1 cellular context compared by ENCODE assay signal in the genomic region with DNA sequence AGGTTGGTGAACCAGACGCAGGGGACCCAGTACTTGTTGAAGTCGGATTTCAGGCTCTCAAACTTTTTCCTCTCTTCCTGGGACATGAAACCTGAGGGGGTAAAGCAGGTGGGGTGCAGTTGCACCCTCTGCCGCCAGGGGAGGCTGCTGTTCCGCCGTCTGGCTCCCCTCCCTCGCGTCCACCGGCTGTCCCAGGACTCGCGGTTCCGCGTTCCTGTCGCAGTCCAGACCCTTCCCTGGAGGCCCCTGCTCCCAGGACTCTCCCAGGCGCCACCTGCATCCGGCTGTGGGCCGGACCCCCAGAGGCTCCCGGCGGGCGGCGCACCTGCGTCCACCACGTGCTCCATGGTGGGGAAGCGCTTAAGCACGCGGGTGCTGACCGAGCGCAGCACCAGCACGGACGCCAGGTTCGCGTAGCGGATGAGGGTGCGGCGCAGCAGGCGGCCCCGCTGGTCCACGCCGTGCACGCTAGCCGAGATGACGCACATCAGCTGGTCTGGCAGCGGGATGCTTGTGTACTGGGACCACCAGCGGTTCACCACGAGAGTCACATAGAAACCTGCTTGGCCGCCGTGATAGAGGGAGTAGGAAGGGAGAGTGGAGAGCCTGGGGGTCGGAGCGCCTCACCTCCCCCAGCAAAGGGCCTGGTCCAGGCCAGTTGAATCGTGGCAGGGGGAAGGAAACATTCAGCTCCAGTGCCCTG.
TF ChIP-seq lines count a peak whose summit lies in the region.

No MANE protein-coding gene starts in this region.

TF ChIP-seq in K562, 482 proteins besides CTCF, POLR2A, EP300 and RAD21 (continued from another document and continues in another):
- peak; percentile 40 for TF ChIP-seq VEZF1 (CRISPR knock-in tag; IDR thresholded peaks at IDR 0.05)
- peak; percentile 87 for TF ChIP-seq SMC3 (conservative IDR thresholded peaks at IDR 0.05; ENCODE audit: insufficient read depth, low read depth, low read length)
- TF ChIP-seq SPI1 (IDR thresholded peaks at IDR 0.05; ENCODE audit: borderline replicate concordance, low read depth, low read length), result 0 out of 2 replicates have a peak, but pooled peaks have one; percentile 11
- TF ChIP-seq U2AF2 (optimal IDR thresholded peaks at IDR 0.05; ENCODE audit: low read depth, low read length), result no peak
- no peak for TF ChIP-seq ZNF436 (CRISPR knock-in tag; IDR thresholded peaks at IDR 0.05)
- 0 out of 2 replicates have a peak, but pooled peaks have one; percentile 16 for TF ChIP-seq DMBX1 (CRISPR knock-in tag; IDR thresholded peaks at IDR 0.05; ENCODE audit: borderline replicate concordance)
- peak; percentile 14; the same call in 1 of the 2 replicates for TF ChIP-seq ARID1B (IDR thresholded peaks at IDR 0.05)
- peak; percentile 23; the same call in 1 of the 2 replicates for TF ChIP-seq ZBTB7A (IDR thresholded peaks at IDR 0.05; ENCODE audit: borderline replicate concordance, control insufficient read depth, low read depth, low read length)
- no peak for TF ChIP-seq ZSCAN29 (IDR thresholded peaks at IDR 0.05)
- TF ChIP-seq HIVEP1 (CRISPR knock-in tag; IDR thresholded peaks at IDR 0.05), result no peak
- TF ChIP-seq TSC22D4 (tag; IDR thresholded peaks at IDR 0.05), result no peak
- peak; percentile 84 for TF ChIP-seq RB1 (IDR thresholded peaks at IDR 0.05; ENCODE audit: low read depth)
- TF ChIP-seq FOXM1 (IDR thresholded peaks at IDR 0.05; ENCODE audit: low read depth), result no peak
- peak; percentile 58; the same call in 1 of the 2 replicates for TF ChIP-seq FOXM1 (CRISPR knock-in tag; IDR thresholded peaks at IDR 0.05; ENCODE audit: low read depth)
- TF ChIP-seq ZNF589 (CRISPR knock-in tag; IDR thresholded peaks at IDR 0.05; ENCODE audit: low read depth), result no peak
- TF ChIP-seq ZNF184 (CRISPR knock-in tag; IDR thresholded peaks at IDR 0.05), result no peak
- TF ChIP-seq, protein P1, sequence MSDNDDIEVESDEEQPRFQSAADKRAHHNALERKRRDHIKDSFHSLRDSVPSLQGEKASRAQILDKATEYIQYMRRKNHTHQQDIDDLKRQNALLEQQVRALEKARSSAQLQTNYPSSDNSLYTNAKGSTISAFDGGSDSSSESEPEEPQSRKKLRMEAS (CRISPR knock-in tag; IDR thresholded peaks at IDR 0.05), result peak; percentile 63
- TF ChIP-seq, protein P2, sequence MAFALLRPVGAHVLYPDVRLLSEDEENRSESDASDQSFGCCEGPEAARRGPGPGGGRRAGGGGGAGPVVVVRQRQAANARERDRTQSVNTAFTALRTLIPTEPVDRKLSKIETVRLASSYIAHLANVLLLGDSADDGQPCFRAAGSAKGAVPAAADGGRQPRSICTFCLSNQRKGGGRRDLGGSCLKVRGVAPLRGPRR (CRISPR knock-in tag; IDR thresholded peaks at IDR 0.05), result no peak
- TF ChIP-seq, protein P3, sequence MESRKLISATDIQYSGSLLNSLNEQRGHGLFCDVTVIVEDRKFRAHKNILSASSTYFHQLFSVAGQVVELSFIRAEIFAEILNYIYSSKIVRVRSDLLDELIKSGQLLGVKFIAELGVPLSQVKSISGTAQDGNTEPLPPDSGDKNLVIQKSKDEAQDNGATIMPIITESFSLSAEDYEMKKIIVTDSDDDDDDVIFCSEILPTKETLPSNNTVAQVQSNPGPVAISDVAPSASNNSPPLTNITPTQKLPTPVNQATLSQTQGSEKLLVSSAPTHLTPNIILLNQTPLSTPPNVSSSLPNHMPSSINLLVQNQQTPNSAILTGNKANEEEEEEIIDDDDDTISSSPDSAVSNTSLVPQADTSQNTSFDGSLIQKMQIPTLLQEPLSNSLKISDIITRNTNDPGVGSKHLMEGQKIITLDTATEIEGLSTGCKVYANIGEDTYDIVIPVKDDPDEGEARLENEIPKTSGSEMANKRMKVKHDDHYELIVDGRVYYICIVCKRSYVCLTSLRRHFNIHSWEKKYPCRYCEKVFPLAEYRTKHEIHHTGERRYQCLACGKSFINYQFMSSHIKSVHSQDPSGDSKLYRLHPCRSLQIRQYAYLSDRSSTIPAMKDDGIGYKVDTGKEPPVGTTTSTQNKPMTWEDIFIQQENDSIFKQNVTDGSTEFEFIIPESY (CRISPR knock-in tag; IDR thresholded peaks at IDR 0.05), result peak; percentile 100
- TF ChIP-seq SRSF1 (IDR thresholded peaks at IDR 0.05; ENCODE audit: low read depth, low read length), result 0 out of 2 replicates have a peak, but pooled peaks have one; percentile 85
- TF ChIP-seq SMARCA4 (IDR thresholded peaks at IDR 0.05), result no peak
- TF ChIP-seq ESRRA (IDR thresholded peaks at IDR 0.05; ENCODE audit: borderline replicate concordance, low read depth), result 0 out of 2 replicates have a peak, but pooled peaks have one; percentile 14
- TF ChIP-seq TAL1 (IDR thresholded peaks at IDR 0.05), result no peak
- TF ChIP-seq TEAD4 (IDR thresholded peaks at IDR 0.05; ENCODE audit: low read length), result no peak
- TF ChIP-seq TEAD4 (CRISPR knock-in tag; IDR thresholded peaks at IDR 0.05; ENCODE audit: borderline replicate concordance), result 0 out of 2 replicates have a peak, but pooled peaks have one; percentile 29
- no peak; the same call in 1 of the 2 replicates for TF ChIP-seq ZFP91 (CRISPR knock-in tag; IDR thresholded peaks at IDR 0.05)
- TF ChIP-seq TRIM28 (IDR thresholded peaks at IDR 0.05), result no peak
- no peak for TF ChIP-seq SLC30A9 (CRISPR knock-in tag; IDR thresholded peaks at IDR 0.05)
- TF ChIP-seq TCF3 (CRISPR knock-in tag; IDR thresholded peaks at IDR 0.05), result peak; percentile 23; the same call in 1 of the 2 replicates
- peak; percentile 90 for TF ChIP-seq STAG1 (CRISPR knock-in tag; IDR thresholded peaks at IDR 0.05; ENCODE audit: borderline replicate concordance)
- no peak for TF ChIP-seq ATF2 (CRISPR knock-in tag; IDR thresholded peaks at IDR 0.05)
- TF ChIP-seq, protein P4, sequence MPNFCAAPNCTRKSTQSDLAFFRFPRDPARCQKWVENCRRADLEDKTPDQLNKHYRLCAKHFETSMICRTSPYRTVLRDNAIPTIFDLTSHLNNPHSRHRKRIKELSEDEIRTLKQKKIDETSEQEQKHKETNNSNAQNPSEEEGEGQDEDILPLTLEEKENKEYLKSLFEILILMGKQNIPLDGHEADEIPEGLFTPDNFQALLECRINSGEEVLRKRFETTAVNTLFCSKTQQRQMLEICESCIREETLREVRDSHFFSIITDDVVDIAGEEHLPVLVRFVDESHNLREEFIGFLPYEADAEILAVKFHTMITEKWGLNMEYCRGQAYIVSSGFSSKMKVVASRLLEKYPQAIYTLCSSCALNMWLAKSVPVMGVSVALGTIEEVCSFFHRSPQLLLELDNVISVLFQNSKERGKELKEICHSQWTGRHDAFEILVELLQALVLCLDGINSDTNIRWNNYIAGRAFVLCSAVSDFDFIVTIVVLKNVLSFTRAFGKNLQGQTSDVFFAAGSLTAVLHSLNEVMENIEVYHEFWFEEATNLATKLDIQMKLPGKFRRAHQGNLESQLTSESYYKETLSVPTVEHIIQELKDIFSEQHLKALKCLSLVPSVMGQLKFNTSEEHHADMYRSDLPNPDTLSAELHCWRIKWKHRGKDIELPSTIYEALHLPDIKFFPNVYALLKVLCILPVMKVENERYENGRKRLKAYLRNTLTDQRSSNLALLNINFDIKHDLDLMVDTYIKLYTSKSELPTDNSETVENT (CRISPR knock-in tag; IDR thresholded peaks at IDR 0.05), result peak; percentile 47; the same call in 1 of the 2 replicates
- no peak for TF ChIP-seq CREM (IDR thresholded peaks at IDR 0.05; ENCODE audit: low read depth)
- peak; percentile 18 to 79; a peak in 2 of 4 replicates for TF ChIP-seq MAZ (CRISPR knock-in tag; conservative IDR thresholded peaks at IDR 0.05 in 1 of 2, IDR thresholded peaks at IDR 0.05 in 1 of 2)
- TF ChIP-seq PHF21A (IDR thresholded peaks at IDR 0.05; ENCODE audit: borderline replicate concordance, low read depth), result no peak
- peak; percentile 41 for TF ChIP-seq CHD4 (IDR thresholded peaks at IDR 0.05; ENCODE audit: insufficient read depth, insufficient replicate concordance, low read depth, low read length, poor library complexity, severe bottlenecking)
- TF ChIP-seq XRCC5 (IDR thresholded peaks at IDR 0.05; ENCODE audit: low read depth, low read length), result peak; percentile 92; the same call in 1 of the 2 replicates
- TF ChIP-seq ZHX1 (conservative IDR thresholded peaks at IDR 0.05; ENCODE audit: low read length), result 0 out of 2 replicates have a peak, but pooled peaks have one; percentile 55
- TF ChIP-seq ZNF133 (CRISPR knock-in tag; IDR thresholded peaks at IDR 0.05), result peak; percentile 73; the same call in 1 of the 2 replicates
- TF ChIP-seq POLR2G (IDR thresholded peaks at IDR 0.05; ENCODE audit: low read depth, low read length), result peak; percentile 58
- TF ChIP-seq, protein P5, sequence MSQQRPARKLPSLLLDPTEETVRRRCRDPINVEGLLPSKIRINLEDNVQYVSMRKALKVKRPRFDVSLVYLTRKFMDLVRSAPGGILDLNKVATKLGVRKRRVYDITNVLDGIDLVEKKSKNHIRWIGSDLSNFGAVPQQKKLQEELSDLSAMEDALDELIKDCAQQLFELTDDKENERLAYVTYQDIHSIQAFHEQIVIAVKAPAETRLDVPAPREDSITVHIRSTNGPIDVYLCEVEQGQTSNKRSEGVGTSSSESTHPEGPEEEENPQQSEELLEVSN (IDR thresholded peaks at IDR 0.05; ENCODE audit: borderline replicate concordance in 1 of 2, extremely low read depth in 1 of 2, insufficient read depth in 1 of 2, insufficient read length in 1 of 2, low read depth in 1 of 2, low read length in 1 of 2, poor library complexity in 1 of 2, severe bottlenecking in 1 of 2), result peak; percentile 38 to 40
- TF ChIP-seq, protein P6, sequence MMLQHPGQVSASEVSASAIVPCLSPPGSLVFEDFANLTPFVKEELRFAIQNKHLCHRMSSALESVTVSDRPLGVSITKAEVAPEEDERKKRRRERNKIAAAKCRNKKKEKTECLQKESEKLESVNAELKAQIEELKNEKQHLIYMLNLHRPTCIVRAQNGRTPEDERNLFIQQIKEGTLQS (IDR thresholded peaks at IDR 0.05), result peak; percentile 49; the same call in 1 of the 2 replicates
- TF ChIP-seq, protein P6 (CRISPR knock-in tag; conservative IDR thresholded peaks at IDR 0.05), result no peak
- TF ChIP-seq RBBP5 (IDR thresholded peaks at IDR 0.05; ENCODE audit: borderline replicate concordance, insufficient read depth, low read length, poor library complexity, severe bottlenecking), result peak; percentile 16
- TF ChIP-seq MBD2 (IDR thresholded peaks at IDR 0.05; ENCODE audit: borderline replicate concordance, low read depth), result peak; percentile 33; the same call in 1 of the 2 replicates
- peak; percentile 64; the same call in 1 of the 2 replicates for TF ChIP-seq L3MBTL2 (IDR thresholded peaks at IDR 0.05)
- TF ChIP-seq CC2D1A (IDR thresholded peaks at IDR 0.05), result peak; percentile 57; the same call in 1 of the 2 replicates
- TF ChIP-seq CXXC5 (CRISPR knock-in tag; IDR thresholded peaks at IDR 0.05), result peak; percentile 55
- TF ChIP-seq ATF7 (IDR thresholded peaks at IDR 0.05), result peak; percentile 17; the same call in 1 of the 2 replicates
- peak in 1 of 2 experiments; percentile 24; a peak in 1 of 3 replicates for TF ChIP-seq CBX3 (IDR thresholded peaks at IDR 0.05; ENCODE audit: borderline replicate concordance in 1 of 2, low read length in 2 of 2)
